31 cellular contexts compared by ENCODE assay signal in the genomic region with DNA sequence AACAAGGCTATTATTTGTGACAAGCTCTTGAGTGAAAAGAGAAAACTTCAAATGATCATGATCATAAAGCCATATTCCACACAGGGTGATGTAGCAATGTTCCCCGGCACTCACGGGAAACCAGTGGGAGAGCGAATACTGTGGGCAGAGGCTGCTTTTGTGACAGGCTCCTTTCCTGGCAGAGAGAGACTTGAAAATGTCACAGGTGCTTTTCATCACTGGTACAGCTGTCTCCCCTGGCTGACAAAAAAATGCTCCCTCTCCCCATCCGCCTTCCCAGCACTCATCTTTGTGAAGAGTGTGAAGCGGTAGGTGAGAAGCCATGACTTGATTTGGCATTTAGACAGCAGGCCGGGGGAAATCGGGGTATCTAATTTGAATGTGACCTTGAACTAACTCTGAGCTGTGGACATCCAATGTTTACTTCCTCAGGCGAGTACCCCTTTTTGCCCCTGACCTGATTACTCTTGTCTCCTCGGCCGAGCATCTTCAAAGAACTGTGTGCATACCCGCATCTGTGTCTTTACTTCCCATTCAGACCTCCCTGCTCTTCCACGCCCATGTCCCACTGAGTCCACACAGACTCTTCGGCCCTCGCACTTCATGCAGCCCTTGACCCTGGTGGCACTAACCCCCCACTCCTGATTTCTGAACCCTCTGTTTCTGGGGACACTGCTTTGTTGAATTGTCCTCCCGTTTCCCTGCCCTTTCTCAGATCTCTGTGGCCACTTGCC.
"Had no signal": no experiment of that assay in that cellular context is flagged by ENCODE, and none has a peak within 500 bp of the region (broad histone marks: within the 10 kb centered on the region; RNA-seq: fewer than 3 reads in every experiment).

No MANE protein-coding gene starts in this region.

- H3K9me3 ChIP-seq: esophagus muscularis mucosa, left ventricle myocardium inferior, pancreas, prostate gland, upper lobe of left lung, vagina had no signal

- H3K27me3 ChIP-seq: esophagus muscularis mucosa, foreskin keratinocyte, heart right ventricle, pancreas, upper lobe of left lung, vagina had no signal

- H3K36me3 Mint-ChIP-seq: activated naive CD4-positive, alpha-beta T cell treated with anti-CD3 and anti-CD28 coated beads, Interleukin-2, amount 10 ng/mL, durations not matched to agents 7 days and 5 days; stimulated activated memory B cell treated with anti-CD40 and anti-IgM and Interleukin-4, amounts not matched to agents 10 μg/mL and 1 μg/mL and 100 μg/mL, for 72 hours had no signal

- H3K27ac Mint-ChIP-seq: activated naive CD4-positive, alpha-beta T cell treated with anti-CD3 and anti-CD28 coated beads, Interleukin-2, amount 10 ng/mL, durations not matched to agents 7 days and 5 days; stimulated activated memory B cell treated with anti-CD40 and anti-IgM and Interleukin-4, amounts not matched to agents 10 μg/mL and 1 μg/mL and 100 μg/mL, for 72 hours; stimulated activated naive CD8-positive, alpha-beta T cell treated with anti-CD3 and anti-CD28 coated beads, Interleukin-15, amount 100 ng/mL, for 72 hours; T-helper 2 cell treated with Interferon-gamma antibody and Interleukin-4, amounts not matched to agents 5 μg/mL and 100 μg/mL, for 36 hours had no signal

- H3K4me1 Mint-ChIP-seq: activated naive CD4-positive, alpha-beta T cell treated with anti-CD3 and anti-CD28 coated beads, Interleukin-2, amount 10 ng/mL, durations not matched to agents 7 days and 5 days; stimulated activated naive CD8-positive, alpha-beta T cell treated with anti-CD3 and anti-CD28 coated beads, Interleukin-15, amount 100 ng/mL, for 72 hours had no signal

- H3K4me1 ChIP-seq: foreskin keratinocyte, prostate gland, upper lobe of left lung had no signal

- H3K36me3 ChIP-seq: esophagus muscularis mucosa, heart right ventricle, left ventricle myocardium inferior, pancreas, prostate gland, upper lobe of left lung, vagina had no signal

- ATAC-seq: foreskin keratinocyte; heart right ventricle; pancreas; stimulated activated memory B cell treated with anti-CD40 and anti-IgM and Interleukin-4, amounts not matched to agents 10 μg/mL and 1 μg/mL and 100 μg/mL, for 72 hours; stimulated activated naive CD8-positive, alpha-beta T cell treated with anti-CD3 and anti-CD28 coated beads, Interleukin-15, amount 100 ng/mL, for 72 hours had no signal

- H3K4me3 ChIP-seq: esophagus muscularis mucosa, heart right ventricle, left ventricle myocardium inferior, lung, pancreas, prostate gland, smooth muscle cell, upper lobe of left lung, vagina had no signal

- H3K9me3 Mint-ChIP-seq: activated naive CD4-positive, alpha-beta T cell treated with anti-CD3 and anti-CD28 coated beads, Interleukin-2, amount 10 ng/mL, durations not matched to agents 7 days and 5 days; nephron; stimulated activated memory B cell treated with anti-CD40 and anti-IgM and Interleukin-4, amounts not matched to agents 10 μg/mL and 1 μg/mL and 100 μg/mL, for 72 hours; stimulated activated naive CD8-positive, alpha-beta T cell treated with anti-CD3 and anti-CD28 coated beads, Interleukin-15, amount 100 ng/mL, for 72 hours; T-helper 2 cell treated with Interferon-gamma antibody and Interleukin-4, amounts not matched to agents 5 μg/mL and 100 μg/mL, for 36 hours had no signal

- H3K4me3 Mint-ChIP-seq: activated naive CD4-positive, alpha-beta T cell treated with anti-CD3 and anti-CD28 coated beads, Interleukin-2, amount 10 ng/mL, durations not matched to agents 7 days and 5 days; nephron; stimulated activated memory B cell treated with anti-CD40 and anti-IgM and Interleukin-4, amounts not matched to agents 10 μg/mL and 1 μg/mL and 100 μg/mL, for 72 hours; stimulated activated naive CD8-positive, alpha-beta T cell treated with anti-CD3 and anti-CD28 coated beads, Interleukin-15, amount 100 ng/mL, for 72 hours; T-helper 2 cell treated with Interferon-gamma antibody and Interleukin-4, amounts not matched to agents 5 μg/mL and 100 μg/mL, for 36 hours had no signal

- DNase-seq: activated CD4-positive, alpha-beta T cell treated with anti-CD3 and anti-CD28 coated beads for 4 hours; activated CD4-positive, alpha-beta T cell treated with anti-CD3 and anti-CD28 coated beads, Interleukin-2, amount 50 U/mL, for 4 hours; activated CD4-positive, CD25-positive, alpha-beta regulatory T cell; activated gamma-delta T cell; activated naive CD4-positive, alpha-beta T cell treated with anti-CD3 and anti-CD28 coated beads, Interleukin-2, amount 10 ng/mL, durations not matched to agents 7 days and 5 days; activated T-cell treated with anti-CD3 and anti-CD28 coated beads for 4 hours; amniotic stem cell; central memory CD4-positive, alpha-beta T cell; dermis blood vessel endothelial cell; effector CD4-positive, alpha-beta T cell; foreskin keratinocyte; heart right ventricle; kidney glomerular epithelial cell; left ventricle myocardium inferior; mesendoderm; pancreas; stimulated activated CD4-positive, alpha-beta T cell treated with anti-CD3 and anti-CD28 coated beads, Interleukin-1b, Interleukin-23, amount 100 ng/mL, for 48 hours; stimulated activated CD4-positive, alpha-beta T cell treated with anti-CD3 and anti-CD28 coated beads, Interleukin-4, amount 100 ng/mL, for 4 hours; stimulated activated CD8-positive, alpha-beta memory T cell treated with anti-CD3 and anti-CD28 coated beads, Interleukin-4, amount 100 ng/mL, for 48 hours; stimulated activated naive CD8-positive, alpha-beta T cell treated with anti-CD3 and anti-CD28 coated beads, Interleukin-15, amount 100 ng/mL, for 72 hours; substantia nigra; T-helper 1 cell; upper lobe of left lung had no signal
